In genomic region chr20:50721881-50722281, GRCh38 we compare ENCODE assay signal across 10 cellular contexts. TPM values are rescaled to one million over a fixed set of nuclear protein-coding genes. Genes with fewer than 3 reads are reported as not detected.
DNase-seq lines count a peak whose midpoint lies in the region; ATAC-seq and TF ChIP-seq lines count a peak whose summit lies in the region.
"Had no signal": no experiment of that assay in that cellular context is flagged by ENCODE, and none has a peak within 500 bp of the region (broad histone marks: within the 10 kb centered on the region; RNA-seq: fewer than 3 reads in every experiment).

No MANE protein-coding gene starts in this region.

- H3K9me3 ChIP-seq in A673 (ENCODE audit: low read depth, low read length, poor library complexity, severe bottlenecking) = no peaks in the 10 kb centered on the region
- H3K9me3 ChIP-seq in right atrium auricular region = no peaks in the 10 kb centered on the region

- no peaks in the 10 kb centered on the region for H3K27me3 ChIP-seq in A673 (replicated peaks; ENCODE audit: insufficient read depth, low read depth, low read length, poor library complexity)
- H3K27me3 ChIP-seq in right atrium auricular region = no peaks in the 10 kb centered on the region

- no peaks in the 10 kb centered on the region for H3K4me1 Mint-ChIP-seq in progenitor cell of endocrine pancreas (ENCODE audit: low read depth)
- no peaks in the 10 kb centered on the region for H3K4me1 Mint-ChIP-seq in stimulated activated naive B cell treated with anti-CD40 and anti-IgM and Interleukin-4, amounts not matched to agents 10 μg/mL and 1 μg/mL and 100 μg/mL, for 72 hours

- no peak overlapping the region for H3K4me3 Mint-ChIP-seq in progenitor cell of endocrine pancreas (ENCODE audit: low read depth)
- H3K4me3 Mint-ChIP-seq in stimulated activated naive B cell treated with anti-CD40 and anti-IgM and Interleukin-4, amounts not matched to agents 10 μg/mL and 1 μg/mL and 100 μg/mL, for 72 hours = no peak overlapping the region
- H3K4me3 Mint-ChIP-seq: activated T-helper 1 cell treated with anti-CD3 and anti-CD28 coated beads, Interleukin-12 subunit alpha, Interleukin-12 subunit beta, Interleukin-2, Interleukin-4 antibody, amounts not matched to agents 30 ng/mL and 10 ng/mL and 1 ng/mL, durations not matched to agents 14 hours and 24 hours and 36 hours had no signal

- DNase-seq in A673 (ENCODE audit: low spot score) (no peak), amniotic epithelial cell (ENCODE audit: low read depth) (peak; percentile 81), right atrium auricular region (ENCODE audit: low spot score) (peak; percentile 75), progenitor cell of endocrine pancreas (ENCODE audit: low spot score, unreplicated experiment) (no peak), COLO668 (lab: John Stamatoyannopoulos, UW; ENCODE audit: unreplicated experiment) (no peak), H4 (ENCODE audit: low spot score) (no peak), GM19238 (ENCODE audit: insufficient read length, low spot score) (no peak)
- DNase-seq in stimulated activated naive B cell treated with anti-CD40 and anti-IgM and Interleukin-4, amounts not matched to agents 10 μg/mL and 1 μg/mL and 100 μg/mL, for 72 hours = no peak
- DNase-seq: ACHN had no signal

- H3K4me3 ChIP-seq in A673 (ENCODE audit: low read depth, low read length, poor library complexity, severe bottlenecking) (no peak overlapping the region), right atrium auricular region (no peak overlapping the region)

- H3K36me3 Mint-ChIP-seq in progenitor cell of endocrine pancreas (ENCODE audit: insufficient read depth) = no peaks in the 10 kb centered on the region
- no peaks in the 10 kb centered on the region for H3K36me3 Mint-ChIP-seq in stimulated activated naive B cell treated with anti-CD40 and anti-IgM and Interleukin-4, amounts not matched to agents 10 μg/mL and 1 μg/mL and 100 μg/mL, for 72 hours

- no peak for ATAC-seq in stimulated activated naive B cell treated with anti-CD40 and anti-IgM and Interleukin-4, amounts not matched to agents 10 μg/mL and 1 μg/mL and 100 μg/mL, for 72 hours (replicated peaks)

- BruUV-seq in A673 (replicated peaks; lab: Mats Ljungman, UMichigan) = no TSS peak

- no peaks in the 10 kb centered on the region for H3K9me3 Mint-ChIP-seq in progenitor cell of endocrine pancreas (ENCODE audit: low read depth)
- no peaks in the 10 kb centered on the region for H3K9me3 Mint-ChIP-seq in stimulated activated naive B cell treated with anti-CD40 and anti-IgM and Interleukin-4, amounts not matched to agents 10 μg/mL and 1 μg/mL and 100 μg/mL, for 72 hours
- H3K9me3 Mint-ChIP-seq: activated T-helper 1 cell treated with anti-CD3 and anti-CD28 coated beads, Interleukin-12 subunit alpha, Interleukin-12 subunit beta, Interleukin-2, Interleukin-4 antibody, amounts not matched to agents 30 ng/mL and 10 ng/mL and 1 ng/mL, durations not matched to agents 14 hours and 24 hours and 36 hours had no signal

- POLR2A ChIA-PET in A673 (lab: Charles Lee; ENCODE audit: low non-redundant PET) = no interaction called here

- H3K27ac ChIP-seq in A673 (ENCODE audit: low read depth, low read length, poor library complexity, severe bottlenecking) (peak overlapping the region; percentile 7), right atrium auricular region (peak overlapping the region; percentile 76 to 79)

- CTCF ChIA-PET in A673 (lab: Charles Lee) = no interaction called here

- H3K36me3 ChIP-seq in A673 (ENCODE audit: insufficient read depth, low read length, poor library complexity, severe bottlenecking) (no peaks in the 10 kb centered on the region), right atrium auricular region (no peaks in the 10 kb centered on the region)

- H3K27me3 Mint-ChIP-seq in progenitor cell of endocrine pancreas = no peaks in the 10 kb centered on the region
- peaks cover 11 to 15% of the 10 kb centered on the region in 2 donors for H3K27me3 Mint-ChIP-seq in stimulated activated naive B cell treated with anti-CD40 and anti-IgM and Interleukin-4, amounts not matched to agents 10 μg/mL and 1 μg/mL and 100 μg/mL, for 72 hours

- H3K27ac Mint-ChIP-seq in progenitor cell of endocrine pancreas = peak overlapping the region; percentile 4
- H3K27ac Mint-ChIP-seq in stimulated activated naive B cell treated with anti-CD40 and anti-IgM and Interleukin-4, amounts not matched to agents 10 μg/mL and 1 μg/mL and 100 μg/mL, for 72 hours = no peak overlapping the region

- TF ChIP-seq CTCF in A673 (conservative IDR thresholded peaks at IDR 0.05; ENCODE audit: low read depth, low read length) (no peak), right atrium auricular region (IDR thresholded peaks at IDR 0.05) (no peak), progenitor cell of endocrine pancreas (IDR thresholded peaks at IDR 0.05; ENCODE audit: unreplicated experiment) (no peak)

- intact Hi-C loops in A673 (cut with micrococcal nuclease; ENCODE audit: unreplicated experiment) = no loop called here

- H3K4me1 ChIP-seq in A673 (ENCODE audit: insufficient read depth, low read length, poor library complexity, severe bottlenecking) (peaks cover 23% of the 10 kb centered on the region), right atrium auricular region (peaks cover 0 to 28% of the 10 kb centered on the region in 2 donors)

RNA-seq across cellular contexts. Expression of gene PARD6B, which starts 9.5 kb away (rescaled TPM):
- total RNA-seq in A673 (2021) = 24.7 and 28.1 TPM in 2 replicates
- total RNA-seq in right atrium auricular region = 1 to 10 TPM; 4.4 to 5.9 TPM
- 29.7 and 32.9 TPM in 2 replicates for total RNA-seq in progenitor cell of endocrine pancreas
- total RNA-seq in H4 (2014; rRNA removed; shearing (Covaris generic)) = 1.6 and 3.3 TPM in 2 replicates

RNA-seq across cellular contexts. Expression of gene RIPOR3, which starts 30.5 kb away (rescaled TPM):
- 19.1 and 21.6 TPM in 2 replicates for total RNA-seq in A673 (2021)
- total RNA-seq in right atrium auricular region = 1 to 10 TPM; 2.9 to 4.7 TPM
- 0.29 and 0.31 TPM in 2 replicates for total RNA-seq in progenitor cell of endocrine pancreas
- 0.14 and 0.58 TPM in 2 replicates for total RNA-seq in H4 (2014; rRNA removed; shearing (Covaris generic))
- total RNA-seq: activated T-helper 1 cell treated with anti-CD3 and anti-CD28 coated beads, Interleukin-12 subunit alpha, Interleukin-12 subunit beta, Interleukin-2, Interleukin-4 antibody, amounts not matched to agents 30 ng/mL and 10 ng/mL and 1 ng/mL, durations not matched to agents 14 hours and 24 hours and 36 hours had no signal

Comparison
In these comparisons a context has a peak if more than half of its experiments do, and no peak if none do; other contexts are left out.
1. DNase-seq: peak in amniotic epithelial cell (single experiment) and right atrium auricular region (single experiment); none in A673 (single experiment), progenitor cell of endocrine pancreas (single experiment), COLO668 (single experiment), stimulated activated naive B cell treated with anti-CD40 and anti-IgM and Interleukin-4, amounts not matched to agents 10 μg/mL and 1 μg/mL and 100 μg/mL, for 72 hours (single experiment), H4 (single experiment) and GM19238 (single experiment).